Comparison of ENCODE assay signal across 18 cellular contexts in the genomic region with DNA sequence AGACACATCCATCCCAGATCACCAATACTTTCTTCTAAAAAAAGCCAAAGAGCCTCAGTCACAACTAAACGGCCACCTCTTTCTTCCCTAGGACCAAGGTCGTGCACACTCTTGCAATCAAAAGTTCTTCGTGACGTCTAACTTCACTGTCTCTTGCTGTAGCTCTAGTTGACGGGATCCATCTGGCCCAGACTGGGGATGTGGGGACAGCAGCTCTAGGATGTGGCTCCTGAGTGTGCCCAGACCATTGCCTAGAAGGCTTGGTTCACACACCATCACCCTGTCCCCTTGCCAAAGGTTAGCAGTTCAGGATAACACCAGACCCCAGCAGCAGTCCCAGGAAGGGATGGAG.
DNase-seq lines count a peak whose midpoint lies in the region; ATAC-seq and TF ChIP-seq lines count a peak whose summit lies in the region.
"Had no signal": no experiment of that assay in that cellular context is flagged by ENCODE, and none has a peak within 500 bp of the region (broad histone marks: within the 10 kb centered on the region; RNA-seq: fewer than 3 reads in every experiment).

No MANE protein-coding gene starts in this region.

- no peaks in the 10 kb centered on the region for H3K9me3 ChIP-seq in SK-N-SH
- H3K9me3 ChIP-seq in aorta (ENCODE audit: control insufficient read depth, low read length), result no peaks in the 10 kb centered on the region

- TF ChIP-seq CTCF in SK-N-SH (IDR thresholded peaks at IDR 0.05), result no peak

- no peak for TF ChIP-seq EP300 in SK-N-SH (IDR thresholded peaks at IDR 0.05; ENCODE audit: borderline replicate concordance in 1 of 2, low read depth in 1 of 2, low read length in 1 of 2)

- CTCF ChIA-PET in SK-N-SH (lab: Yijun Ruan, JAX), result interaction anchor here (1.0 to 6.2 kb wide), 8 partner anchors 14 to 164 kb away, joined by 3 to 49 read pairs (median 5); partner anchors contain the start of gene RUFY4

- no peak overlapping the region for H3K4me3 ChIP-seq in SK-N-SH (ENCODE audit: low read depth in 2 of 2, low read length in 1 of 2)
- no peak overlapping the region for H3K4me3 ChIP-seq in rectal smooth muscle tissue (ENCODE audit: low read length)
- no peak overlapping the region for H3K4me3 ChIP-seq in aorta (ENCODE audit: low read length in 2 of 2)
- H3K4me3 ChIP-seq: cardiac muscle cell, PC-9 had no signal

- TF ChIP-seq RAD21 in SK-N-SH (IDR thresholded peaks at IDR 0.05; ENCODE audit: low read length), result no peak

- H3K27ac ChIP-seq in SK-N-SH (ENCODE audit: low read depth in 2 of 2, low read length in 1 of 2) (peak overlapping the region; percentile 14 to 90; a peak in 3 of 4 replicates), layer of hippocampus (ENCODE audit: low read depth, low read length) (peak overlapping the region; percentile 91), rectal smooth muscle tissue (ENCODE audit: low read depth, low read length) (peak overlapping the region; percentile 98), aorta (ENCODE audit: low read depth in 1 of 2, low read length in 2 of 2) (peak overlapping the region; percentile 78 to 99)
- H3K27ac ChIP-seq: 22Rv1, cardiac muscle cell, PC-9 had no signal

- H3K9me2 ChIP-seq in SK-N-SH, result no peaks in the 10 kb centered on the region

- DNase-seq in SK-N-SH (no peak), aorta (no peak), SW 1271 (lab: John Stamatoyannopoulos, UW) (no peak)
- DNase-seq: activated CD4-positive, alpha-beta T cell treated with anti-CD3 and anti-CD28 coated beads, Interleukin-2, amount 50 U/mL, for 48 hours; activated effector memory CD4-positive, alpha-beta T cell treated with anti-CD3 and anti-CD28 coated beads, Interleukin-2, amount 50 U/mL, for 16 hours; MM.1S; naive B cell; NCI-H226; stimulated activated CD4-positive, alpha-beta T cell treated with anti-CD3 and anti-CD28 coated beads, Interleukin-1b, Interleukin-23, amount 100 ng/mL, for 48 hours had no signal

- peaks cover 19% of the 10 kb centered on the region in 2 experiments for H3K36me3 ChIP-seq in SK-N-SH (replicated peaks in 1 of 2; ENCODE audit: control insufficient read depth in 1 of 2, insufficient read depth in 2 of 2, low read length in 1 of 2)
- H3K36me3 ChIP-seq in rectal smooth muscle tissue (ENCODE audit: control insufficient read depth, insufficient read depth, low read length), result peaks cover 7% of the 10 kb centered on the region
- peaks cover 0 to 2% of the 10 kb centered on the region in 2 donors for H3K36me3 ChIP-seq in aorta (ENCODE audit: control insufficient read depth in 1 of 2, insufficient read depth in 2 of 2, low read length in 1 of 2)
- H3K36me3 ChIP-seq: cardiac muscle cell had no signal

- ATAC-seq in SK-N-SH treated with all-trans-retinoic acid at 6 μM for 48 hours, result no peak
- ATAC-seq in aorta (ENCODE audit: low FRiP score), result no peak
- ATAC-seq in HG03342 (IDR thresholded peaks at IDR 0.05; ENCODE audit: unreplicated experiment), result no peak
- ATAC-seq in HG03280 (IDR thresholded peaks at IDR 0.05; ENCODE audit: unreplicated experiment), result no peak
- ATAC-seq: stimulated activated memory B cell treated with anti-CD40 and anti-IgM and Interleukin-4, amounts not matched to agents 10 μg/mL and 1 μg/mL and 100 μg/mL, for 72 hours had no signal

- no peak overlapping the region for H2AFZ ChIP-seq in SK-N-SH (ENCODE audit: low read depth)
- H2AFZ ChIP-seq: PC-9 had no signal

- POLR2A ChIA-PET in SK-N-SH (lab: Yijun Ruan, JAX), result interaction anchor here (1.2 kb wide), 1 partner anchor 16 kb away, joined by 3 read pairs; no protein-coding TSS in a partner anchor

- peaks cover 42% of the 10 kb centered on the region for H3F3A ChIP-seq in SK-N-SH (replicated peaks; ENCODE audit: insufficient read depth)

- H3K4me2 ChIP-seq in SK-N-SH, result no peak overlapping the region
- H3K4me2 ChIP-seq: PC-9 had no signal

- no peaks in the 10 kb centered on the region for H3K27me3 ChIP-seq in SK-N-SH (ENCODE audit: insufficient read depth)
- H3K27me3 ChIP-seq in layer of hippocampus (ENCODE audit: control insufficient read depth, insufficient read depth, low read length), result no peaks in the 10 kb centered on the region
- H3K27me3 ChIP-seq in rectal smooth muscle tissue (ENCODE audit: control insufficient read depth, insufficient read depth, low read length), result no peaks in the 10 kb centered on the region
- H3K27me3 ChIP-seq in aorta (ENCODE audit: control insufficient read depth in 1 of 2, insufficient read depth in 2 of 2, low read length in 1 of 2), result no peaks in the 10 kb centered on the region
- H3K27me3 ChIP-seq: cardiac muscle cell had no signal

- no peak overlapping the region for H3K9ac ChIP-seq in SK-N-SH
- H3K9ac ChIP-seq in rectal smooth muscle tissue (ENCODE audit: low read length), result no peak overlapping the region

- H4K20me1 ChIP-seq in SK-N-SH (ENCODE audit: insufficient read depth), result peaks cover 67% of the 10 kb centered on the region

- H3K4me1 ChIP-seq in SK-N-SH (ENCODE audit: control insufficient read depth in 1 of 2, insufficient read depth in 2 of 2, low read depth in 1 of 2, low read length in 1 of 2) (peaks cover 7 to 51% of the 10 kb centered on the region in 2 experiments; a peak in 2 of 4 replicates), rectal smooth muscle tissue (ENCODE audit: control insufficient read depth, insufficient read depth, low read length) (peaks cover 91% of the 10 kb centered on the region), aorta (ENCODE audit: control insufficient read depth in 1 of 2, insufficient read depth in 2 of 2, low read length in 2 of 2) (peaks cover 4% of the 10 kb centered on the region in 2 donors)

- 89% methylated on average over 5 of the region's 5 CpGs for WGBS in SK-N-SH (ENCODE audit: low lambda C conversion rate)
- 12 to 13% methylated on average over 5 of the region's 5 CpGs for WGBS in aorta, 2 donors

- H3K79me2 ChIP-seq in SK-N-SH (ENCODE audit: insufficient read depth), result peaks cover 79% of the 10 kb centered on the region

- intact Hi-C loops in aorta (cut with DNase I), result loop anchor here (1.0 to 5.0 kb wide), 3 partner anchors 16 to 38 kb away; no protein-coding TSS in a partner anchor

TF ChIP-seq in SK-N-SH, 30 proteins besides CTCF, POLR2A, EP300 and RAD21 (continues in another document):
- no peak for TF ChIP-seq FOSL2 (IDR thresholded peaks at IDR 0.05; ENCODE audit: borderline replicate concordance, low read depth)
- no peak for TF ChIP-seq NFIC (IDR thresholded peaks at IDR 0.05; ENCODE audit: borderline replicate concordance)
- TF ChIP-seq, protein P1, sequence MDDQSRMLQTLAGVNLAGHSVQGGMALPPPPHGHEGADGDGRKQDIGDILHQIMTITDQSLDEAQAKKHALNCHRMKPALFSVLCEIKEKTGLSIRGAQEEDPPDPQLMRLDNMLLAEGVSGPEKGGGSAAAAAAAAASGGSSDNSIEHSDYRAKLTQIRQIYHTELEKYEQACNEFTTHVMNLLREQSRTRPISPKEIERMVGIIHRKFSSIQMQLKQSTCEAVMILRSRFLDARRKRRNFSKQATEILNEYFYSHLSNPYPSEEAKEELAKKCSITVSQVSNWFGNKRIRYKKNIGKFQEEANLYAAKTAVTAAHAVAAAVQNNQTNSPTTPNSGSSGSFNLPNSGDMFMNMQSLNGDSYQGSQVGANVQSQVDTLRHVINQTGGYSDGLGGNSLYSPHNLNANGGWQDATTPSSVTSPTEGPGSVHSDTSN (IDR thresholded peaks at IDR 0.05), result no peak
- TF ChIP-seq ELF1 (IDR thresholded peaks at IDR 0.05), result no peak
- no peak for TF ChIP-seq POLR2AphosphoS5 (IDR thresholded peaks at IDR 0.05; ENCODE audit: low read depth, low read length)
- no peak for TF ChIP-seq JUND (IDR thresholded peaks at IDR 0.05)

TF ChIP-seq in SK-N-SH treated with all-trans-retinoic acid at 6 μM for 48 hours, 23 proteins besides CTCF, POLR2A, EP300 and RAD21:
- TF ChIP-seq ESRRG (CRISPR knock-in tag; IDR thresholded peaks at IDR 0.05), result no peak
- TF ChIP-seq ZNF8 (CRISPR knock-in tag; IDR thresholded peaks at IDR 0.05), result no peak
- no peak for TF ChIP-seq ZNF70 (CRISPR knock-in tag; IDR thresholded peaks at IDR 0.05)
- no peak for TF ChIP-seq OSR1 (CRISPR knock-in tag; IDR thresholded peaks at IDR 0.05)
- TF ChIP-seq, protein P2, sequence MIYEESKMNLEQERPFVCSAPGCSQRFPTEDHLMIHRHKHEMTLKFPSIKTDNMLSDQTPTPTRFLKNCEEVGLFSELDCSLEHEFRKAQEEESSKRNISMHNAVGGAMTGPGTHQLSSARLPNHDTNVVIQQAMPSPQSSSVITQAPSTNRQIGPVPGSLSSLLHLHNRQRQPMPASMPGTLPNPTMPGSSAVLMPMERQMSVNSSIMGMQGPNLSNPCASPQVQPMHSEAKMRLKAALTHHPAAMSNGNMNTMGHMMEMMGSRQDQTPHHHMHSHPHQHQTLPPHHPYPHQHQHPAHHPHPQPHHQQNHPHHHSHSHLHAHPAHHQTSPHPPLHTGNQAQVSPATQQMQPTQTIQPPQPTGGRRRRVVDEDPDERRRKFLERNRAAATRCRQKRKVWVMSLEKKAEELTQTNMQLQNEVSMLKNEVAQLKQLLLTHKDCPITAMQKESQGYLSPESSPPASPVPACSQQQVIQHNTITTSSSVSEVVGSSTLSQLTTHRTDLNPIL (CRISPR knock-in tag; IDR thresholded peaks at IDR 0.05; ENCODE audit: low read depth), result no peak
- no peak for TF ChIP-seq BACH2 (CRISPR knock-in tag; IDR thresholded peaks at IDR 0.05; ENCODE audit: borderline replicate concordance)
